ENCODE assay signal across 9 cellular contexts in genomic region chr17:41548844-41549595, GRCh38. TPM values are rescaled to one million over a fixed set of nuclear protein-coding genes. Genes with fewer than 3 reads are reported as not detected.
DNase-seq lines count a peak whose midpoint lies in the region; ATAC-seq and TF ChIP-seq lines count a peak whose summit lies in the region.
"Had no signal": no experiment of that assay in that cellular context is flagged by ENCODE, and none has a peak within 500 bp of the region (broad histone marks: within the 10 kb centered on the region; RNA-seq: fewer than 3 reads in every experiment).

No MANE protein-coding gene starts in this region.

- peaks cover 16 to 22% of the 10 kb centered on the region in 2 donors for H3K4me1 ChIP-seq in left lung

- H3K27ac ChIP-seq in left lung, result peak overlapping the region; percentile 46 to 51

- peak; percentile 62 for ATAC-seq in HG02852 (IDR thresholded peaks at IDR 0.05; ENCODE audit: unreplicated experiment)
- peak; percentile 95 for ATAC-seq in left lung
- ATAC-seq in GM21526 (IDR thresholded peaks at IDR 0.05; ENCODE audit: low FRiP score, unreplicated experiment), result no peak

- TF ChIP-seq CTCF in left lung (IDR thresholded peaks at IDR 0.05), result peak; percentile 74 to 88

- DNase-seq in DMS153 (lab: John Stamatoyannopoulos, UW) (peak; percentile 85), NCI-H524 (lab: John Stamatoyannopoulos, UW) (peak; percentile 20 to 51), dermis blood vessel endothelial cell (peak; percentile 89), left lung (peak; percentile 88 to 97)
- peak; percentile 64 to 79 for DNase-seq in activated CD4-positive, alpha-beta T cell treated with anti-CD3 and anti-CD28 coated beads, Interleukin-2, amount 50 U/mL, for 24 hours (ENCODE audit: low read depth in 1 of 2, low spot score in 1 of 2)
- DNase-seq in stimulated activated CD4-positive, alpha-beta T cell treated with anti-CD3 and anti-CD28 coated beads, Interleukin-1b, Interleukin-23, amount 100 ng/mL, for 48 hours, result peak; percentile 82

- peak overlapping the region in 1 of 2 donors; percentile 14 for H3K4me3 ChIP-seq in left lung

- no peaks in the 10 kb centered on the region for H3K36me3 ChIP-seq in left lung

- peaks cover 0 to 17% of the 10 kb centered on the region in 2 donors for H3K27me3 ChIP-seq in left lung

- intact Hi-C loops in left lung (cut with DNase I), result loop anchor here in 1 of 2 donors (10.0 kb wide), 1 partner anchor 644 kb away; no protein-coding TSS in a partner anchor

- peaks cover 0 to 6% of the 10 kb centered on the region in 2 donors for H3K9me3 ChIP-seq in left lung

RNA-seq across cellular contexts. Expression of gene KRT19, which starts 20.9 kb away (rescaled TPM):
- total RNA-seq in dermis blood vessel endothelial cell (10.7 and 10.9 TPM in 2 replicates), left lung (1,000 to 10,000 TPM in 1 of 2 donors, 100 to 1,000 TPM in 1; 692 to 1,142 TPM)

RNA-seq across cellular contexts. Expression of gene KRT9, which starts 22.8 kb away (rescaled TPM):
- total RNA-seq in dermis blood vessel endothelial cell (not detected in 2 replicates), left lung (not detected)
- total RNA-seq: subcutaneous adipose tissue had no signal

RNA-seq across cellular contexts. Expression of gene KRT15, which starts 30.3 kb away (rescaled TPM):
- total RNA-seq in dermis blood vessel endothelial cell (0.51 TPM in 2 replicates), left lung (10 to 100 TPM; 23.8 to 27.8 TPM)
- total RNA-seq: subcutaneous adipose tissue had no signal

RNA-seq across cellular contexts. Expression of gene KRT14, which starts 37.7 kb away (rescaled TPM):
- 0.05 and 0.85 TPM in 2 replicates for total RNA-seq in dermis blood vessel endothelial cell
- 1 to 10 TPM in 1 of 2 donors, not detected in 1; 1.5 TPM for total RNA-seq in left lung

RNA-seq across cellular contexts. Expression of gene KRT13, which starts 43.6 kb away (rescaled TPM):
- total RNA-seq in dermis blood vessel endothelial cell (not detected in 2 replicates), left lung (10 to 100 TPM; 10.8 to 29.1 TPM)
- total RNA-seq: subcutaneous adipose tissue had no signal

Comparison
In these comparisons a context has a peak if more than half of its experiments do, and no peak if none do; other contexts are left out.
1. DNase-seq: peak in every context shown above with its lines; median percentile 92 in left lung; 89 in dermis blood vessel endothelial cell; 85 in DMS153; 82 in stimulated activated CD4-positive, alpha-beta T cell treated with anti-CD3 and anti-CD28 coated beads, Interleukin-1b, Interleukin-23, amount 100 ng/mL, for 48 hours; 72 in activated CD4-positive, alpha-beta T cell treated with anti-CD3 and anti-CD28 coated beads, Interleukin-2, amount 50 U/mL, for 24 hours; 36 in NCI-H524.
2. RNA of gene KRT19, which starts 20.9 kb away (total RNA-seq): 692 to 1,142 TPM in left lung; 10.7 to 10.9 TPM in dermis blood vessel endothelial cell; every median in the first group is over 10 times any median in the second.
3. RNA of gene KRT15, which starts 30.3 kb away (total RNA-seq): 23.8 to 27.8 TPM in left lung; 0.51 TPM in dermis blood vessel endothelial cell; every median in the first group is over 10 times any median in the second.